Comparison of ENCODE assay signal across 23 cellular contexts in the genomic region with DNA sequence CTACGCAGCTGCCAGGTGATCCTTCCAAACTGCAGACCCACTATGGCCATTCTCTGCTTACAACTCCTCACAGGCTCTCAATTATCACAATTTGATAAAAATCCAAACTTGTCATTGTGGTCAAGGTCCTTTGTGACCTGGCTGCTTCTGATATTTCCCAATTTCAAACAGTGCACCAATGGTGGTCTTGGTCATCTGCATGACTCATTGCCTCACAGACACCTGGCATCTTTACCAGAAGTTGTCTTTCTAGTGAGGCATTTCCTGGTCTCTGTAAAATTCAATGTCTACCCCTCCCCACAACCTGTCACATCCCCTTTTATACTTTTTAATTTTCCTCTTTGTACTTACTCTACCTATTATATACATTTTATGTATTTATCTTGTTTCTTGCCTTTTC.
"Had no signal": no experiment of that assay in that cellular context is flagged by ENCODE, and none has a peak within 500 bp of the region (broad histone marks: within the 10 kb centered on the region; RNA-seq: fewer than 3 reads in every experiment).

No MANE protein-coding gene starts in this region.

- H3K4me1 Mint-ChIP-seq: activated CD8-positive, alpha-beta memory T cell treated with anti-CD3 and anti-CD28 coated beads, Interleukin-2, amount 10 ng/mL, durations not matched to agents 7 days and 5 days; brain had no signal

- H3K36me3 Mint-ChIP-seq: activated CD8-positive, alpha-beta memory T cell treated with anti-CD3 and anti-CD28 coated beads, Interleukin-2, amount 10 ng/mL, durations not matched to agents 7 days and 5 days; activated naive CD4-positive, alpha-beta T cell treated with anti-CD3 and anti-CD28 coated beads, Interleukin-2, amount 50 U/mL, for 72 hours; brain had no signal

- H3K4me3 Mint-ChIP-seq: activated CD8-positive, alpha-beta memory T cell treated with anti-CD3 and anti-CD28 coated beads, Interleukin-2, amount 10 ng/mL, durations not matched to agents 7 days and 5 days; activated T-cell treated with anti-CD3 and anti-CD28 coated beads, Interleukin-2, amount 50 U/mL, for 24 hours; activated T-helper 1 cell treated with anti-CD3 and anti-CD28 coated beads, Interleukin-12 subunit alpha, Interleukin-12 subunit beta, Interleukin-2, Interleukin-4 antibody, amounts not matched to agents 30 ng/mL and 10 ng/mL and 1 ng/mL, durations not matched to agents 14 hours and 24 hours and 36 hours; brain; T-helper 1 cell treated with Interleukin-12 subunit alpha and Interleukin-12 subunit beta and Interleukin-4 antibody, amounts not matched to agents 30 μg/mL and 1 μg/mL, for 36 hours had no signal

- H3K27ac ChIP-seq: cardiac muscle cell had no signal

- H3K9me3 Mint-ChIP-seq: activated naive CD4-positive, alpha-beta T cell treated with anti-CD3 and anti-CD28 coated beads, Interleukin-2, amount 50 U/mL, for 72 hours; activated T-cell treated with anti-CD3 and anti-CD28 coated beads, Interleukin-2, amount 50 U/mL, for 24 hours; activated T-helper 1 cell treated with anti-CD3 and anti-CD28 coated beads, Interleukin-12 subunit alpha, Interleukin-12 subunit beta, Interleukin-2, Interleukin-4 antibody, amounts not matched to agents 30 ng/mL and 10 ng/mL and 1 ng/mL, durations not matched to agents 14 hours and 24 hours and 36 hours; brain; T-helper 1 cell treated with Interleukin-12 subunit alpha and Interleukin-12 subunit beta and Interleukin-4 antibody, amounts not matched to agents 30 μg/mL and 1 μg/mL, for 36 hours had no signal

- H3K4me3 ChIP-seq: cardiac muscle cell had no signal

- FAIRE-seq: astrocyte, RCC 7860 had no signal

- H3K27ac Mint-ChIP-seq: activated CD8-positive, alpha-beta memory T cell treated with anti-CD3 and anti-CD28 coated beads, Interleukin-2, amount 10 ng/mL, durations not matched to agents 7 days and 5 days; activated naive CD4-positive, alpha-beta T cell treated with anti-CD3 and anti-CD28 coated beads, Interleukin-2, amount 50 U/mL, for 72 hours; activated T-cell treated with anti-CD3 and anti-CD28 coated beads, Interleukin-2, amount 50 U/mL, for 24 hours; activated T-helper 1 cell treated with anti-CD3 and anti-CD28 coated beads, Interleukin-12 subunit alpha, Interleukin-12 subunit beta, Interleukin-2, Interleukin-4 antibody, amounts not matched to agents 30 ng/mL and 10 ng/mL and 1 ng/mL, durations not matched to agents 14 hours and 24 hours and 36 hours; brain; T-helper 1 cell treated with Interleukin-12 subunit alpha and Interleukin-12 subunit beta and Interleukin-4 antibody, amounts not matched to agents 30 μg/mL and 1 μg/mL, for 36 hours had no signal

- DNase-seq: activated CD4-positive, alpha-beta T cell treated with anti-CD3 and anti-CD28 coated beads for 48 hours; activated CD4-positive, alpha-beta T cell treated with anti-CD3 and anti-CD28 coated beads, Interleukin-2, amount 50 U/mL, for 48 hours; activated CD4-positive, CD25-positive, alpha-beta regulatory T cell treated with anti-CD3 and anti-CD28 coated beads, Interleukin-2, amount 50 U/mL, for 72 hours; activated CD8-positive, alpha-beta memory T cell treated with anti-CD3 and anti-CD28 coated beads, Interleukin-2, amount 10 ng/mL, durations not matched to agents 7 days and 5 days; activated effector memory CD4-positive, alpha-beta T cell treated with anti-CD3 and anti-CD28 coated beads, Interleukin-2, amount 50 U/mL, for 16 hours; activated naive CD4-positive, alpha-beta T cell treated with Interleukin-2 at 50 U/mL for 16 hours; activated T-cell treated with anti-CD3 and anti-CD28 coated beads, Interleukin-2, amount 50 U/mL, for 24 hours; amygdala; MM.1S; NCI-H1048; NCI-H146; NCI-H187 treated with DMSO at 0.1 percent for 48 hours; NCI-H2081 treated with DMSO at 0.1 percent for 48 hours; NCI-H446; NCI-H524; SHP77 had no signal

- H3K36me3 ChIP-seq: cardiac muscle cell had no signal

- H3K27me3 ChIP-seq: cardiac muscle cell had no signal

- ATAC-seq: activated CD8-positive, alpha-beta memory T cell treated with anti-CD3 and anti-CD28 coated beads, Interleukin-2, amount 10 ng/mL, durations not matched to agents 7 days and 5 days; activated naive CD4-positive, alpha-beta T cell treated with anti-CD3 and anti-CD28 coated beads, Interleukin-2, amount 50 U/mL, for 72 hours had no signal
